ENCODE assay signal across 18 cellular contexts in genomic region chr21:41442496-41443186, GRCh38. TPM values are rescaled to one million over a fixed set of nuclear protein-coding genes. Genes with fewer than 3 reads are reported as not detected.
A peak's percentile ranks its signal among the peaks of the same experiment; 100 is the strongest.
DNase-seq lines count a peak whose midpoint lies in the region; ATAC-seq, FAIRE-seq and TF ChIP-seq lines count a peak whose summit lies in the region.
"Had no signal": no experiment of that assay in that cellular context is flagged by ENCODE, and none has a peak within 500 bp of the region (broad histone marks: within the 10 kb centered on the region; RNA-seq: fewer than 3 reads in every experiment).

No MANE protein-coding gene starts in this region.

- H3K79me2 ChIP-seq in hepatocyte = no peaks in the 10 kb centered on the region

- peak; percentile 29 for DNase-seq in AG10803 (ENCODE audit: low read depth)
- no peak for DNase-seq in GM12892 (ENCODE audit: insufficient read length)
- no peak for DNase-seq in activated naive CD8-positive, alpha-beta T cell treated with anti-CD3 and anti-CD28 coated beads, Interleukin-2, amount 50 U/mL, for 24 hours
- DNase-seq in fibroblast of mammary gland (ENCODE audit: low read depth) = peak; percentile 75
- DNase-seq in brain microvascular endothelial cell = no peak
- DNase-seq in hepatocyte (ENCODE audit: low spot score) = no peak
- DNase-seq in NCI-H2227 (lab: John Stamatoyannopoulos, UW; ENCODE audit: unreplicated experiment) = no peak
- DNase-seq in coronary artery (ENCODE audit: low spot score) = no peak
- DNase-seq: BE2C, DMS79 treated with DMSO at 0.1 percent for 48 hours, KG1, MV-4-11, NCI-H1105 treated with DMSO at 0.1 percent for 48 hours, NCI-H2081, NCI-H2171, NCI-H524 treated with DMSO at 0.1 percent for 48 hours, Peyer's patch had no signal

- H3K27ac Mint-ChIP-seq in activated naive CD8-positive, alpha-beta T cell treated with anti-CD3 and anti-CD28 coated beads, Interleukin-2, amount 50 U/mL, for 24 hours = peak overlapping the region; percentile 44

- H3K9me2 ChIP-seq in hepatocyte (replicated peaks; ENCODE audit: insufficient read depth) = no peaks in the 10 kb centered on the region

- no peaks in the 10 kb centered on the region for H3K9me3 ChIP-seq in hepatocyte (ENCODE audit: low read depth)
- H3K9me3 ChIP-seq: A549, BE2C, Peyer's patch had no signal

- H3K4me3 ChIP-seq in AG10803 (ENCODE audit: low read length) (no peak overlapping the region), fibroblast of mammary gland (ENCODE audit: control insufficient read depth, low read depth, low read length) (no peak overlapping the region), brain microvascular endothelial cell (ENCODE audit: low read depth, low read length) (no peak overlapping the region), hepatocyte (no peak overlapping the region), coronary artery (no peak overlapping the region)
- H3K4me3 ChIP-seq: A549, Peyer's patch had no signal

- H3K27me3 Mint-ChIP-seq in activated naive CD8-positive, alpha-beta T cell treated with anti-CD3 and anti-CD28 coated beads, Interleukin-2, amount 50 U/mL, for 24 hours = no peaks in the 10 kb centered on the region

- in situ Hi-C loops in brain microvascular endothelial cell (cut with HindIII; ENCODE audit: low pct_ligation_motif_present, low sequenced_read_pairs) = no loop called here

- H3K27ac ChIP-seq in brain microvascular endothelial cell (no peak overlapping the region), hepatocyte (no peak overlapping the region), coronary artery (no peak overlapping the region)
- H3K27ac ChIP-seq: A549, Peyer's patch had no signal

- H3K4me3 Mint-ChIP-seq in activated naive CD8-positive, alpha-beta T cell treated with anti-CD3 and anti-CD28 coated beads, Interleukin-2, amount 50 U/mL, for 24 hours = no peak overlapping the region

- H3K36me3 ChIP-seq in brain microvascular endothelial cell (replicated peaks) (no peaks in the 10 kb centered on the region), hepatocyte (replicated peaks; ENCODE audit: insufficient read depth, low read depth) (no peaks in the 10 kb centered on the region)
- H3K36me3 ChIP-seq: BE2C had no signal

- H3K4me1 Mint-ChIP-seq in activated naive CD8-positive, alpha-beta T cell treated with anti-CD3 and anti-CD28 coated beads, Interleukin-2, amount 50 U/mL, for 24 hours = no peaks in the 10 kb centered on the region

- no peaks in the 10 kb centered on the region for H3K4me1 ChIP-seq in hepatocyte (ENCODE audit: insufficient read depth)
- H3K4me1 ChIP-seq: A549, BE2C, Peyer's patch had no signal

- ATAC-seq in activated naive CD8-positive, alpha-beta T cell treated with anti-CD3 and anti-CD28 coated beads, Interleukin-2, amount 50 U/mL, for 24 hours = no peak
- ATAC-seq: A549 had no signal

- H3K36me3 Mint-ChIP-seq in activated naive CD8-positive, alpha-beta T cell treated with anti-CD3 and anti-CD28 coated beads, Interleukin-2, amount 50 U/mL, for 24 hours (ENCODE audit: low read depth) = peaks cover 57% of the 10 kb centered on the region

- H3K4me2 ChIP-seq in hepatocyte = no peak overlapping the region
- H3K4me2 ChIP-seq: A549 had no signal

- H4K20me1 ChIP-seq in hepatocyte (ENCODE audit: insufficient read depth, poor library complexity, severe bottlenecking) = no peaks in the 10 kb centered on the region

- no peaks in the 10 kb centered on the region for H3K27me3 ChIP-seq in brain microvascular endothelial cell (replicated peaks)
- H3K27me3 ChIP-seq in hepatocyte = no peaks in the 10 kb centered on the region
- H3K27me3 ChIP-seq: BE2C, Peyer's patch had no signal

- peak; percentile 54; the same call in 1 of the 2 replicates for TF ChIP-seq POLR2A in GM12892 (IDR thresholded peaks at IDR 0.05; ENCODE audit: low read depth, low read length)

- H3K9me3 Mint-ChIP-seq in activated naive CD8-positive, alpha-beta T cell treated with anti-CD3 and anti-CD28 coated beads, Interleukin-2, amount 50 U/mL, for 24 hours = no peaks in the 10 kb centered on the region

- no peak for FAIRE-seq in GM12892 (lab: Jason Lieb, UNC)
- FAIRE-seq: A549 had no signal

- TF ChIP-seq CTCF in AG10803 (conservative IDR thresholded peaks at IDR 0.05; ENCODE audit: low read length) = no peak
- no peak for TF ChIP-seq CTCF in fibroblast of mammary gland (conservative IDR thresholded peaks at IDR 0.05; ENCODE audit: control insufficient read depth, insufficient read depth, low read depth, low read length)
- TF ChIP-seq CTCF in brain microvascular endothelial cell (IDR thresholded peaks at IDR 0.05; ENCODE audit: low read depth, low read length, missing control alignments) = no peak
- no peak for TF ChIP-seq CTCF in hepatocyte (IDR thresholded peaks at IDR 0.05; ENCODE audit: poor library complexity)
- TF ChIP-seq CTCF in coronary artery (IDR thresholded peaks at IDR 0.05) = no peak

- 95% methylated on average over 2 of the region's 2 CpGs for WGBS in hepatocyte (ENCODE audit: low lambda C conversion rate, missing lambda C conversion rate)

- no peak overlapping the region for H2AFZ ChIP-seq in hepatocyte

RNA-seq across cellular contexts. Expression of gene MX1, which starts 16.6 kb away (rescaled TPM):
- polyA plus RNA-seq in GM12892 (2012; ENCODE audit: missing spikeins) = 130 TPM
- 25.6 and 26.6 TPM in 2 replicates for total RNA-seq in hepatocyte
- 14.2 and 17.2 TPM in 2 replicates for polyA plus RNA-seq in hepatocyte

Comparison
In these comparisons a context has a peak if more than half of its experiments do, and no peak if none do; other contexts are left out.
1. DNase-seq: peak in AG10803 (single experiment) and fibroblast of mammary gland (single experiment); none in GM12892 (single experiment), activated naive CD8-positive, alpha-beta T cell treated with anti-CD3 and anti-CD28 coated beads, Interleukin-2, amount 50 U/mL, for 24 hours (single experiment), brain microvascular endothelial cell (single experiment), hepatocyte (single experiment), NCI-H2227 (single experiment) and coronary artery (single experiment).